In genomic region chr3:170614214-170614966, GRCh38 we compare ENCODE assay signal across 8 cellular contexts. TPM values are rescaled to one million over a fixed set of nuclear protein-coding genes. Genes with fewer than 3 reads are reported as not detected.
DNase-seq lines count a peak whose midpoint lies in the region; TF ChIP-seq lines count a peak whose summit lies in the region.

No MANE protein-coding gene starts in this region.

- no peak for TF ChIP-seq CTCF in epithelial cell of esophagus (IDR thresholded peaks at IDR 0.05; ENCODE audit: insufficient read depth, low read depth, low read length, missing control alignments)
- no peak for TF ChIP-seq CTCF in glutamatergic neuron (IDR thresholded peaks at IDR 0.05; ENCODE audit: partially characterized antibody, unreplicated experiment)

- no peak overlapping the region for H3K4me3 Mint-ChIP-seq in glutamatergic neuron (ENCODE audit: unreplicated experiment)

- H3K27me3 Mint-ChIP-seq in glutamatergic neuron (ENCODE audit: unreplicated experiment), result peaks cover 2% of the 10 kb centered on the region

- peaks cover 8% of the 10 kb centered on the region for H3K9me3 Mint-ChIP-seq in glutamatergic neuron (ENCODE audit: unreplicated experiment)

- peak; percentile 74 for DNase-seq in Daoy (ENCODE audit: low read depth)
- DNase-seq in NOMO-1 treated with dmso at 0.1 percent for 144 hours (lab: John Stamatoyannopoulos, UW; ENCODE audit: unreplicated experiment), result peak; percentile 47
- DNase-seq in epithelial cell of esophagus (ENCODE audit: low read depth), result peak; percentile 92
- DNase-seq in non-pigmented ciliary epithelial cell (ENCODE audit: low read depth), result peak; percentile 63
- no peak for DNase-seq in glutamatergic neuron
- no peak for DNase-seq in NCI-H1436 treated with DMSO at 0.1 percent for 48 hours (lab: John Stamatoyannopoulos, UW)
- DNase-seq in midbrain (lab: John Stamatoyannopoulos, UW), result no peak
- no peak for DNase-seq in iPS-NIHi7 (ENCODE audit: extremely low spot score)

- no peaks in the 10 kb centered on the region for H3K4me1 Mint-ChIP-seq in glutamatergic neuron (ENCODE audit: low read depth, unreplicated experiment)

- no peak overlapping the region for H3K4me3 ChIP-seq in epithelial cell of esophagus (ENCODE audit: low read length)

- no peak overlapping the region for H3K27ac Mint-ChIP-seq in glutamatergic neuron (ENCODE audit: unreplicated experiment)

- H3K36me3 Mint-ChIP-seq in glutamatergic neuron (ENCODE audit: unreplicated experiment), result peaks cover 17% of the 10 kb centered on the region

RNA-seq across cellular contexts. Expression of gene SLC7A14, which starts 28.5 kb away (rescaled TPM):
- 0.17 and 0.18 TPM in 2 replicates for total RNA-seq in Daoy (2014; rRNA removed; shearing (Covaris generic))
- total RNA-seq in glutamatergic neuron (ENCODE audit: unreplicated experiment), result 6.2 TPM

Comparison
In these comparisons a context has a peak if more than half of its experiments do, and no peak if none do; other contexts are left out.
1. DNase-seq: peak in Daoy (single experiment), NOMO-1 treated with dmso at 0.1 percent for 144 hours (single experiment), epithelial cell of esophagus (single experiment) and non-pigmented ciliary epithelial cell (single experiment); none in glutamatergic neuron (single experiment), NCI-H1436 treated with DMSO at 0.1 percent for 48 hours (single experiment), midbrain (single experiment) and iPS-NIHi7 (single experiment).